In the genomic region with DNA sequence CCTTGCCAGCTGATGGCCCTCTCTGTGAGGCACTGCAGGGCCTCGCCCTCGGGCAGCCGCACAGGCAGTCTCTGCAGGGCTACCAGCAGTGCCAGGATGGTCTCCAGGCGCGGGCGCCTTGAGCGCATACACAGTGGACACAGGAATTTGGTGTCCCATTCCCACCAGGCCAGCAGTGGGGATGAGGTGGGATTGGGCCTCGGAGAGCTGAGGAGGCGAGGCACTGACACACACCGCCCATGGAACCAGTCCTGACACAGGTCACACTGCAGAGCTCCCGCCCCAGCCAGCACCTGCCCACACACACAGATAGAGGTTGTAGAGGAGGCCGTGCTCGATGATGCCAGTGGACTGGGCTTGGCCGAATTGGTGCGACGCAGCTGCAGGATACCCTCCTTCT, we compare ENCODE assay signal across 1 cellular context.
TF ChIP-seq lines count a peak whose summit lies in the region.

No MANE protein-coding gene starts in this region.

TF ChIP-seq in K562, 482 proteins besides CTCF, POLR2A, EP300 and RAD21:
- TF ChIP-seq RBFOX2 (IDR thresholded peaks at IDR 0.05; ENCODE audit: low read depth, low read length) (peak; percentile 26; the same call in 1 of the 2 replicates), TAF9B (IDR thresholded peaks at IDR 0.05; ENCODE audit: partially characterized antibody) (no peak), POLR2G (IDR thresholded peaks at IDR 0.05; ENCODE audit: low read depth, low read length) (peak; percentile 64), RBM22 (IDR thresholded peaks at IDR 0.05; ENCODE audit: low read depth, low read length, poor library complexity, severe bottlenecking) (peak; percentile 54), ZZZ3 (IDR thresholded peaks at IDR 0.05) (no peak), ZNF143 (CRISPR knock-in tag; IDR thresholded peaks at IDR 0.05) (no peak), POLR2AphosphoS5 (IDR thresholded peaks at IDR 0.05; ENCODE audit: control insufficient read depth, insufficient read depth, low read depth, low read length) (no peak)
